ENCODE assay signal across 8 cellular contexts in genomic region chr10:119651514-119652327, GRCh38. TPM values are rescaled to one million over a fixed set of nuclear protein-coding genes. Genes with fewer than 3 reads are reported as not detected.
A peak's percentile ranks its signal among the peaks of the same experiment; 100 is the strongest.
DNase-seq lines count a peak whose midpoint lies in the region; ATAC-seq and TF ChIP-seq lines count a peak whose summit lies in the region.

No MANE protein-coding gene starts in this region.

- H3K36me3 Mint-ChIP-seq in activated CD8-positive, alpha-beta T cell treated with anti-CD3 and anti-CD28 coated beads, Interleukin-2, amount 10 ng/mL, durations not matched to agents 7 days and 5 days (ENCODE audit: low read depth): peaks cover 15% of the 10 kb centered on the region

- POLR2A ChIA-PET in activated CD8-positive, alpha-beta T cell treated with anti-CD3 and anti-CD28 coated beads, Interleukin-2, amount 10 ng/mL, durations not matched to agents 7 days and 5 days (lab: Charles Lee): interaction anchor here (0.5 to 2.4 kb wide), 10 partner anchors 9 to 449 kb away, joined by 3 to 11 read pairs (median 3); partner anchors contain the start of gene INPP5F

- DNase-seq in NCI-H82 (lab: John Stamatoyannopoulos, UW) (peak; percentile 39), NCI-H82 treated with DMSO at 0.1 percent for 48 hours (lab: John Stamatoyannopoulos, UW; ENCODE audit: unreplicated experiment) (no peak), fibroblast of the aortic adventitia (ENCODE audit: low read depth) (no peak), ovary (peak in 4 of 5 donors; percentile 35 to 65 (median 50)), NCI-H2107 (lab: John Stamatoyannopoulos, UW) (no peak), cerebellum (ENCODE audit: low spot score) (no peak)
- peak; percentile 39 for DNase-seq in activated CD8-positive, alpha-beta T cell treated with anti-CD3 and anti-CD28 coated beads, Interleukin-2, amount 10 ng/mL, durations not matched to agents 7 days and 5 days

- WGBS in ovary, 3 donors: 0% methylated on average over 59 to 106 of the region's 106 CpGs

- peak overlapping the region; percentile 87 for H3K4me3 Mint-ChIP-seq in activated CD8-positive, alpha-beta T cell treated with anti-CD3 and anti-CD28 coated beads, Interleukin-2, amount 10 ng/mL, durations not matched to agents 7 days and 5 days

- H3K27ac Mint-ChIP-seq in activated CD8-positive, alpha-beta T cell treated with anti-CD3 and anti-CD28 coated beads, Interleukin-2, amount 10 ng/mL, durations not matched to agents 7 days and 5 days: peak overlapping the region; percentile 93

- TF ChIP-seq CTCF in fibroblast of the aortic adventitia (IDR thresholded peaks at IDR 0.05; ENCODE audit: insufficient read depth, low read length): no peak
- no peak for TF ChIP-seq CTCF in ovary (IDR thresholded peaks at IDR 0.05)

- H3K4me3 ChIP-seq in fibroblast of the aortic adventitia (ENCODE audit: low read depth, low read length) (peak overlapping the region; percentile 91), ovary (peak overlapping the region; percentile 80)

- ATAC-seq in HG03139 (IDR thresholded peaks at IDR 0.05; ENCODE audit: unreplicated experiment): peak; percentile 16
- peak; percentile 22 for ATAC-seq in activated CD8-positive, alpha-beta T cell treated with anti-CD3 and anti-CD28 coated beads, Interleukin-2, amount 10 ng/mL, durations not matched to agents 7 days and 5 days

- TF ChIP-seq EP300 in ovary (IDR thresholded peaks at IDR 0.05): no peak

- H3K27ac ChIP-seq in ovary: peak overlapping the region; percentile 88 to 93

- no peaks in the 10 kb centered on the region for H3K36me3 ChIP-seq in ovary

- no peaks in the 10 kb centered on the region for H3K27me3 ChIP-seq in ovary

- no peaks in the 10 kb centered on the region for H3K9me3 Mint-ChIP-seq in activated CD8-positive, alpha-beta T cell treated with anti-CD3 and anti-CD28 coated beads, Interleukin-2, amount 10 ng/mL, durations not matched to agents 7 days and 5 days (ENCODE audit: insufficient read depth)

- H3K4me1 Mint-ChIP-seq in activated CD8-positive, alpha-beta T cell treated with anti-CD3 and anti-CD28 coated beads, Interleukin-2, amount 10 ng/mL, durations not matched to agents 7 days and 5 days (ENCODE audit: low read depth): peaks cover 48% of the 10 kb centered on the region

- CTCF ChIA-PET in activated CD8-positive, alpha-beta T cell treated with anti-CD3 and anti-CD28 coated beads, Interleukin-2, amount 10 ng/mL, durations not matched to agents 7 days and 5 days (lab: Charles Lee): interaction anchor here (0.8 to 1.7 kb wide), 5 partner anchors 36 to 208 kb away, joined by 4 to 10 read pairs (median 5); partner anchors contain the start of gene RGS10

- peaks cover 11% of the 10 kb centered on the region for H3K4me1 ChIP-seq in ovary (ENCODE audit: insufficient read depth)

- H3K27me3 Mint-ChIP-seq in activated CD8-positive, alpha-beta T cell treated with anti-CD3 and anti-CD28 coated beads, Interleukin-2, amount 10 ng/mL, durations not matched to agents 7 days and 5 days (ENCODE audit: low read depth): no peaks in the 10 kb centered on the region

- TF ChIP-seq POLR2A in ovary (IDR thresholded peaks at IDR 0.05): peak; percentile 3

- H3K9me3 ChIP-seq in ovary: no peaks in the 10 kb centered on the region

- intact Hi-C loops in ovary (cut with DNase I): loop anchor here in 2 of 4 donors (5.0 to 10.0 kb wide), 2 partner anchors 49 to 57 kb away; partner anchors contain the start of gene TIAL1 (in 1 of the 2)

RNA-seq across cellular contexts. Expression of gene BAG3, which starts 0.5 kb away (rescaled TPM):
- 10 to 100 TPM; 14.2 to 14.7 TPM for total RNA-seq in activated CD8-positive, alpha-beta T cell treated with anti-CD3 and anti-CD28 coated beads, Interleukin-2, amount 10 ng/mL, durations not matched to agents 7 days and 5 days
- 7.8 and 19.2 TPM in 2 replicates for total RNA-seq in fibroblast of the aortic adventitia (ENCODE audit: low replicate concordance)
- total RNA-seq in ovary: 10 to 100 TPM; 13.7 to 33.5 (median 29.6) TPM
- 10 to 100 TPM; 14.4 to 26.9 TPM for polyA plus RNA-seq in ovary
- total RNA-seq in cerebellum: 3.2 TPM

RNA-seq across cellular contexts. Expression of gene TIAL1, which starts 55.0 kb away (rescaled TPM):
- 100 to 1,000 TPM; 173 to 177 TPM for total RNA-seq in activated CD8-positive, alpha-beta T cell treated with anti-CD3 and anti-CD28 coated beads, Interleukin-2, amount 10 ng/mL, durations not matched to agents 7 days and 5 days
- total RNA-seq in fibroblast of the aortic adventitia (ENCODE audit: low replicate concordance) (48.7 and 60.1 TPM in 2 replicates), ovary (100 to 1,000 TPM in 4 of 7 donors, 10 to 100 TPM in 3; 58.9 to 113 (median 110) TPM), cerebellum (87.7 TPM)
- 10 to 100 TPM; 48.2 to 99.5 TPM for polyA plus RNA-seq in ovary

Comparison
In these comparisons a context has a peak if more than half of its experiments do, and no peak if none do; other contexts are left out.
1. DNase-seq: peak in NCI-H82 (single experiment), activated CD8-positive, alpha-beta T cell treated with anti-CD3 and anti-CD28 coated beads, Interleukin-2, amount 10 ng/mL, durations not matched to agents 7 days and 5 days (single experiment) and ovary (4 of 5); none in NCI-H82 treated with DMSO at 0.1 percent for 48 hours (single experiment), fibroblast of the aortic adventitia (single experiment), NCI-H2107 (single experiment) and cerebellum (single experiment).